Comparison of ENCODE assay signal across 18 cellular contexts in the genomic region with DNA sequence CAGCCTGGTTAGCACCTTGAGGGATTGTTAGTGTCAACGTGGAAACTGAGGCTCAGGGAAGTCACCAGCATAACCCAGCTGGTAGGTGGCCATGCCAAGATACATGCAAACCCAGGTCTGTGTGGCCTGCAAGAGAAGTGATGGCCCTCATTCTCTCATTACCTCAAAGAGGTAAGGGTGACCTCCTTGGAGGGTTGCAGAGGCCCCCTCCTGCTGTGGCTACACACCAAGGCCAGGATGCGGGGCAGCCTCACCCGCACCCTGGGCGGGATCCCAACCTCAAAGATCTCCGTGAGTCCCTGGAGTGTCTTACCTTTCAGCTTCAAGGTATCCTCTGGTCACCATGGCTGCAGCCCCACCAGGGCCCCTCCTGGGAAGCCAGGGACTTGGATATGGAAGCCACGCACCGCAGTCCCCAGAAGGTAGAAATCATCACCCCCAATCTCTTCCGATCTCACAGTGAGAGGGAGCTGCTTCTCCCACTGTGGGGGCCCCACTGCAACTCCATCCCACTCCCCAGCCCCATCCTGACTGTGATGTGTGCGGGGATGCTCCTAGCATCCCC.
DNase-seq lines count a peak whose midpoint lies in the region; ATAC-seq and TF ChIP-seq lines count a peak whose summit lies in the region.
"Had no signal": no experiment of that assay in that cellular context is flagged by ENCODE, and none has a peak within 500 bp of the region (broad histone marks: within the 10 kb centered on the region; RNA-seq: fewer than 3 reads in every experiment).

No MANE protein-coding gene starts in this region.

- no peaks in the 10 kb centered on the region for H3K23me2 ChIP-seq in H9 (ENCODE audit: insufficient read length, low read depth, low read length, poor library complexity, severe bottlenecking)

- no peak overlapping the region for H2BK20ac ChIP-seq in H9 (ENCODE audit: low read depth, low read length, poor library complexity, severe bottlenecking)

- no peak for TF ChIP-seq EP300 in suprapubic skin (IDR thresholded peaks at IDR 0.05)

- no peak overlapping the region for H4K5ac ChIP-seq in H9 (ENCODE audit: insufficient read length, low read depth, low read length)

- H3K23ac ChIP-seq in H9 (ENCODE audit: insufficient read length, low read depth, low read length): no peak overlapping the region

- no peak overlapping the region for H2BK15ac ChIP-seq in H9 (ENCODE audit: low read depth, low read length)

- H3K9me3 ChIP-seq in H9 (ENCODE audit: control insufficient read depth, low read depth, low read length) (no peaks in the 10 kb centered on the region), suprapubic skin (no peaks in the 10 kb centered on the region)

- no peak overlapping the region for H3K56ac ChIP-seq in H9 (ENCODE audit: insufficient read length, low read depth, low read length)

- H3K79me1 ChIP-seq in H9 (ENCODE audit: insufficient read depth, low read depth, low read length, poor library complexity, severe bottlenecking): no peaks in the 10 kb centered on the region

- no peaks in the 10 kb centered on the region; a peak in 2 of 7 replicates for H3K36me3 Mint-ChIP-seq in H9 (ENCODE audit: insufficient read depth in 1 of 3, low read depth in 3 of 3)

- H3K18ac ChIP-seq in H9 (ENCODE audit: insufficient read length, low read depth, low read length): no peak overlapping the region

- H3K4me3 ChIP-seq in suprapubic skin: no peak overlapping the region
- H3K4me3 ChIP-seq: PC-9 had no signal

- no peak overlapping the region for H3T11ph ChIP-seq in H9 (ENCODE audit: low read length)

- H3K9me3 Mint-ChIP-seq in H9: no peaks in the 10 kb centered on the region

- H4K91ac ChIP-seq in H9 (ENCODE audit: insufficient read length, low read depth, low read length): no peak overlapping the region

- peaks cover 6 to 7% of the 10 kb centered on the region in 2 experiments for H3K4me1 Mint-ChIP-seq in H9

- no peaks in the 10 kb centered on the region for H3K79me2 ChIP-seq in H9 (ENCODE audit: insufficient read depth, low read length)

- H3K27me3 ChIP-seq in H9 (ENCODE audit: insufficient read depth, low read length) (no peaks in the 10 kb centered on the region), suprapubic skin (no peaks in the 10 kb centered on the region)

- no peak for ATAC-seq in HG02678 (IDR thresholded peaks at IDR 0.05; ENCODE audit: unreplicated experiment)
- ATAC-seq in HG03521 (IDR thresholded peaks at IDR 0.05; ENCODE audit: unreplicated experiment): no peak

- no peak overlapping the region for H2BK12ac ChIP-seq in H9 (ENCODE audit: insufficient read length, low read depth, low read length)

- no peaks in the 10 kb centered on the region for H4K20me1 ChIP-seq in H9 (ENCODE audit: control insufficient read depth, insufficient read depth, insufficient read length)

- no peak overlapping the region for H3K4ac ChIP-seq in H9 (ENCODE audit: low read depth, low read length)

- no peak overlapping the region for H2AFZ ChIP-seq in H9 (ENCODE audit: low read length)
- H2AFZ ChIP-seq: PC-9 had no signal

- no peak overlapping the region; the same call in 1 of the 2 replicates for H3K14ac ChIP-seq in H9 (ENCODE audit: insufficient read depth, low read length)

- no peak overlapping the region for H2BK5ac ChIP-seq in H9 (ENCODE audit: insufficient read length, low read length)

- no peak for TF ChIP-seq POLR2A in suprapubic skin (IDR thresholded peaks at IDR 0.05)

- no peak overlapping the region for H4K8ac ChIP-seq in H9 (replicated peaks; ENCODE audit: insufficient read length, low read depth, low read length)

- H2BK120ac ChIP-seq in H9 (ENCODE audit: low read depth, low read length, poor library complexity, severe bottlenecking): no peak overlapping the region

- H3K27me3 Mint-ChIP-seq in H9 (ENCODE audit: low read depth): no peaks in the 10 kb centered on the region; the same call in 1 of the 2 replicates

- H3K27ac ChIP-seq in H9 (ENCODE audit: insufficient read length, low read depth, low read length) (no peak overlapping the region), suprapubic skin (no peak overlapping the region)
- H3K27ac ChIP-seq: C4-2B, HL-60, KMS-11, PC-9, RWPE1 had no signal

- no peak overlapping the region for H3K9ac ChIP-seq in H9 (ENCODE audit: extremely low read depth, insufficient read length, low read length)
- H3K9ac ChIP-seq: KMS-11 had no signal

- no peak overlapping the region for H3K4me2 ChIP-seq in H9 (ENCODE audit: insufficient read depth, insufficient read length, low read length)
- H3K4me2 ChIP-seq: KMS-11, PC-9 had no signal

- H2AK5ac ChIP-seq in H9 (ENCODE audit: insufficient read length, low read length): no peak overlapping the region

- no peak overlapping the region; a peak in 1 of 5 replicates for H3K4me3 Mint-ChIP-seq in H9

- H3K4me1 ChIP-seq in H9 (ENCODE audit: insufficient read depth, low read length) (no peaks in the 10 kb centered on the region), suprapubic skin (no peaks in the 10 kb centered on the region)

- DNase-seq in D341Med (ENCODE audit: low spot score): peak; percentile 10
- peak; percentile 15 for DNase-seq in H9
- peak; percentile 25 for DNase-seq in islet precursor cell
- peak; percentile 37 to 57 for DNase-seq in suprapubic skin (ENCODE audit: low spot score in 2 of 2)
- no peak for DNase-seq in NCI-H748 treated with DMSO at 0.1 percent for 48 hours (lab: John Stamatoyannopoulos, UW)
- DNase-seq: AML-193, DMS79, MV-4-11, NCI-H187, NCI-H2107, NCI-H510A, PC-9 had no signal

- H3K36me3 ChIP-seq in suprapubic skin: peaks cover 4% of the 10 kb centered on the region

- no peak for TF ChIP-seq CTCF in H9 (conservative IDR thresholded peaks at IDR 0.05)
- TF ChIP-seq CTCF in suprapubic skin (IDR thresholded peaks at IDR 0.05): no peak

- no peak overlapping the region for H3K27ac Mint-ChIP-seq in H9

- no CpG with 5 or more reads among the region's 9 CpGs for WGBS in H9 (ENCODE audit: extremely low coverage, insufficient read length, low lambda C conversion rate)
- 89% methylated on average over 1 of the region's 9 CpGs for WGBS in suprapubic skin
